ENCODE assay signal across 16 cellular contexts in the genomic region with DNA sequence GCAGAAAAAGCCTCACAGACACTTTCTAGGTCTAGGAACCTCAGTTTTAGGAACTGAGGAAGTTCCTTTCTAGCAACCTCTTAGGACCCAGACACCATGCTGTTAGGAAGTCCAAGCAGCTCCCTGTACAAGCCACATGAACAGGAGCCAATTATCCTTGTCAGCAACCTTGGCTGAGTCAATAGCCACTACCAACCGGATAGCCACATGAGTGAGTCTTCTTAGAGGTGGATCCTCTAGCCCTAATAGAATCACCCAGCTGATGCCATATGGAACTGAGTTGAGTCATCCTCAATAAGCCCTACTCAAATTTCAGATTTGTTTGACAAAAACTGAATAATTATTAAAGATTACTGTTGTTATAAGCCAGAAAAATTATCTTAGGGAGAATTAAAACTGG.
A peak's percentile ranks its signal among the peaks of the same experiment; 100 is the strongest.
DNase-seq lines count a peak whose midpoint lies in the region; ATAC-seq and TF ChIP-seq lines count a peak whose summit lies in the region.
"Had no signal": no experiment of that assay in that cellular context is flagged by ENCODE, and none has a peak within 500 bp of the region (broad histone marks: within the 10 kb centered on the region; RNA-seq: fewer than 3 reads in every experiment).

No MANE protein-coding gene starts in this region.

- no peaks in the 10 kb centered on the region for H3K27me3 ChIP-seq in IMR-90 (ENCODE audit: control insufficient read depth, insufficient read depth, low read length)
- H3K27me3 ChIP-seq in foreskin keratinocyte, result no peaks in the 10 kb centered on the region
- no peaks in the 10 kb centered on the region for H3K27me3 ChIP-seq in PC-9 (ENCODE audit: insufficient read depth, low read depth)
- H3K27me3 ChIP-seq: BLaER1 had no signal

- H2BK5ac ChIP-seq in IMR-90 (ENCODE audit: low read depth, low read length, poor library complexity, severe bottlenecking), result no peak overlapping the region

- no peak overlapping the region for H3K23ac ChIP-seq in IMR-90 (ENCODE audit: low read depth, low read length)

- POLR2A ChIA-PET in IMR-90 (lab: Charles Lee; ENCODE audit: unreplicated experiment), result no interaction called here
- POLR2A ChIA-PET in PC-9 (lab: Charles Lee; ENCODE audit: unreplicated experiment), result no interaction called here

- H3K4me1 ChIP-seq in IMR-90 (ENCODE audit: control insufficient read depth, insufficient read depth, low read length) (no peaks in the 10 kb centered on the region; the same call in 1 of the 2 replicates), foreskin keratinocyte (no peaks in the 10 kb centered on the region), PC-9 (replicated peaks; ENCODE audit: insufficient read depth) (no peaks in the 10 kb centered on the region)
- H3K4me1 ChIP-seq: BLaER1 had no signal

- H2AFZ ChIP-seq in IMR-90 (replicated peaks; ENCODE audit: low read length, poor library complexity) (no peak overlapping the region), PC-9 (no peak overlapping the region)

- CTCF ChIA-PET in IMR-90 (lab: Yijun Ruan, JAX), result no interaction called here
- CTCF ChIA-PET in PC-9 (lab: Charles Lee), result no interaction called here

- in situ Hi-C loops in IMR-90 (cut with MboI; ENCODE audit: low sequenced_read_pairs), result no loop called here

- no peaks in the 10 kb centered on the region; the same call in 1 of the 2 replicates for H3K9me1 ChIP-seq in IMR-90 (ENCODE audit: insufficient read depth, low read length)

- WGBS in IMR-90 (ENCODE audit: extremely low coverage in 2 of 2, insufficient read length in 1 of 2), 2 experiments, result no CpG with 5 or more reads among the region's 1 CpG

- TF ChIP-seq RAD21 in IMR-90 (IDR thresholded peaks at IDR 0.05; ENCODE audit: low read length), result no peak

- no peaks in the 10 kb centered on the region for H3F3A ChIP-seq in PC-9 (ENCODE audit: insufficient read depth, low read depth)

- H2BK120ac ChIP-seq in IMR-90 (ENCODE audit: low read depth, low read length), result no peak overlapping the region

- H3K18ac ChIP-seq in IMR-90 (ENCODE audit: low read depth, low read length), result no peak overlapping the region

- no peak overlapping the region for H3K4me3 ChIP-seq in IMR-90 (ENCODE audit: insufficient read depth, low read depth, low read length)
- no peak overlapping the region for H3K4me3 ChIP-seq in PC-9
- H3K4me3 ChIP-seq: BLaER1 had no signal

- H3K4me2 ChIP-seq in IMR-90 (ENCODE audit: low read depth, low read length) (no peak overlapping the region), PC-9 (no peak overlapping the region)
- H3K4me2 ChIP-seq: BLaER1 had no signal

- no peak overlapping the region for H3K56ac ChIP-seq in IMR-90 (ENCODE audit: extremely low read depth, insufficient read depth, low read length)

- H3K9me2 ChIP-seq in PC-9 (ENCODE audit: insufficient read depth), result no peaks in the 10 kb centered on the region

- H4K20me1 ChIP-seq in IMR-90 (ENCODE audit: insufficient read depth, low read length) (no peaks in the 10 kb centered on the region), PC-9 (ENCODE audit: insufficient read depth) (no peaks in the 10 kb centered on the region)
- H4K20me1 ChIP-seq: BLaER1 had no signal

- no peak for TF ChIP-seq CTCF in IMR-90 (conservative IDR thresholded peaks at IDR 0.05; ENCODE audit: low read depth, low read length)
- no peak for TF ChIP-seq CTCF in foreskin keratinocyte (conservative IDR thresholded peaks at IDR 0.05)
- no peak for TF ChIP-seq CTCF in PC-9 (conservative IDR thresholded peaks at IDR 0.05)

- BruUV-seq in IMR-90 (replicated peaks; lab: Mats Ljungman, UMichigan) (no TSS peak), PC-9 (replicated peaks; lab: Mats Ljungman, UMichigan) (no TSS peak)

- DNase-seq in DMS 273 (lab: John Stamatoyannopoulos, UW; ENCODE audit: unreplicated experiment), result peak; percentile 30
- no peak for DNase-seq in DMS 273 treated with DMSO at 0.1 percent for 48 hours (lab: John Stamatoyannopoulos, UW)
- peak; percentile 29 for DNase-seq in IMR-90
- DNase-seq in RKO (ENCODE audit: low spot score), result peak; percentile 35
- DNase-seq in foreskin keratinocyte, result peak in 1 of 2 donors; percentile 1
- DNase-seq in CD1c-positive myeloid dendritic cell (ENCODE audit: extremely low spot score), result no peak
- no peak for DNase-seq in NCI-H2029 treated with DMSO at 0.1 percent for 48 hours (lab: John Stamatoyannopoulos, UW)
- no peak for DNase-seq in PC-9
- DNase-seq: Karpas-422, MV-4-11, NCI-H1436, NCI-H2081 treated with DMSO at 0.1 percent for 48 hours, NCI-H226, NCI-H774 had no signal

- H3K36me3 ChIP-seq in IMR-90 (ENCODE audit: control insufficient read depth, insufficient read depth, low read length) (no peaks in the 10 kb centered on the region), PC-9 (ENCODE audit: low read depth) (no peaks in the 10 kb centered on the region)
- H3K36me3 ChIP-seq: BLaER1 had no signal

- H3K27ac ChIP-seq in IMR-90 (ENCODE audit: insufficient read depth, low read length) (no peak overlapping the region), foreskin keratinocyte (no peak overlapping the region), PC-9 (no peak overlapping the region)
- H3K27ac ChIP-seq: 22Rv1, BLaER1 had no signal

- no peak overlapping the region for H4K91ac ChIP-seq in IMR-90 (ENCODE audit: insufficient read depth, low read depth, low read length)

- peak overlapping the region; percentile 24 for H2AK9ac ChIP-seq in IMR-90 (replicated peaks; ENCODE audit: low read depth, low read length, poor library complexity)

- H2AK5ac ChIP-seq in IMR-90 (ENCODE audit: low read depth, low read length), result no peak overlapping the region

- ATAC-seq in IMR-90 (ENCODE audit: low read depth) (no peak), foreskin keratinocyte (peak; percentile 68)

- H4K8ac ChIP-seq in IMR-90 (ENCODE audit: low read depth in 2 of 2, low read length in 2 of 2), result no peak overlapping the region

- H3K79me2 ChIP-seq in PC-9 (ENCODE audit: low read depth), result no peaks in the 10 kb centered on the region

- H3K9ac ChIP-seq in IMR-90 (ENCODE audit: low read depth, low read length), result no peak overlapping the region
- H3K9ac ChIP-seq: BLaER1 had no signal

- no peak overlapping the region; the same call in 1 of the 2 replicates for H2BK20ac ChIP-seq in IMR-90 (ENCODE audit: low read depth, low read length)

- H3K9me3 ChIP-seq in IMR-90 (ENCODE audit: control insufficient read depth, insufficient read depth, low read length), result no peaks in the 10 kb centered on the region
- H3K9me3 ChIP-seq in PC-9 (ENCODE audit: insufficient read depth, low read depth), result no peaks in the 10 kb centered on the region
- H3K9me3 ChIP-seq: BLaER1 had no signal

- no peak overlapping the region for H4K5ac ChIP-seq in IMR-90 (ENCODE audit: low read depth, low read length)

- intact Hi-C loops in IMR-90 (cut with micrococcal nuclease), result no loop called here
- intact Hi-C loops in PC-9 (cut with micrococcal nuclease; ENCODE audit: unreplicated experiment), result no loop called here

- H2BK15ac ChIP-seq in IMR-90 (ENCODE audit: low read depth, low read length), result peak overlapping the region; percentile 50; the same call in 1 of the 3 replicates

- H3K79me1 ChIP-seq in IMR-90 (ENCODE audit: low read depth in 1 of 2, low read length in 2 of 2), result 0 out of 4 replicates have a peak, but pooled peaks cover 0 to 3% of the 10 kb centered on the region in 2 experiments

- dilution Hi-C loops in IMR-90 (cut with HindIII; ENCODE audit: low sequenced_read_pairs, unreplicated experiment), result no loop called here

- no peak for TF ChIP-seq POLR2A in IMR-90 (IDR thresholded peaks at IDR 0.05; ENCODE audit: low read depth, low read length)

- no peak overlapping the region for H3K4ac ChIP-seq in IMR-90 (ENCODE audit: low read depth, low read length)

- no peak overlapping the region; the same call in 1 of the 2 replicates for H3K14ac ChIP-seq in IMR-90 (replicated peaks; ENCODE audit: low read depth, low read length)

TF ChIP-seq in IMR-90, 13 proteins besides CTCF, POLR2A, EP300 and RAD21:
- TF ChIP-seq, protein P1, sequence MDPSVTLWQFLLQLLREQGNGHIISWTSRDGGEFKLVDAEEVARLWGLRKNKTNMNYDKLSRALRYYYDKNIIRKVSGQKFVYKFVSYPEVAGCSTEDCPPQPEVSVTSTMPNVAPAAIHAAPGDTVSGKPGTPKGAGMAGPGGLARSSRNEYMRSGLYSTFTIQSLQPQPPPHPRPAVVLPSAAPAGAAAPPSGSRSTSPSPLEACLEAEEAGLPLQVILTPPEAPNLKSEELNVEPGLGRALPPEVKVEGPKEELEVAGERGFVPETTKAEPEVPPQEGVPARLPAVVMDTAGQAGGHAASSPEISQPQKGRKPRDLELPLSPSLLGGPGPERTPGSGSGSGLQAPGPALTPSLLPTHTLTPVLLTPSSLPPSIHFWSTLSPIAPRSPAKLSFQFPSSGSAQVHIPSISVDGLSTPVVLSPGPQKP (IDR thresholded peaks at IDR 0.05; ENCODE audit: borderline replicate concordance, low read depth, low read length), result no peak
- no peak for TF ChIP-seq CEBPB (IDR thresholded peaks at IDR 0.05; ENCODE audit: low read depth, low read length)
- TF ChIP-seq NFE2L2 (IDR thresholded peaks at IDR 0.05; ENCODE audit: low read depth, low read length), result no peak
- TF ChIP-seq, protein P2, sequence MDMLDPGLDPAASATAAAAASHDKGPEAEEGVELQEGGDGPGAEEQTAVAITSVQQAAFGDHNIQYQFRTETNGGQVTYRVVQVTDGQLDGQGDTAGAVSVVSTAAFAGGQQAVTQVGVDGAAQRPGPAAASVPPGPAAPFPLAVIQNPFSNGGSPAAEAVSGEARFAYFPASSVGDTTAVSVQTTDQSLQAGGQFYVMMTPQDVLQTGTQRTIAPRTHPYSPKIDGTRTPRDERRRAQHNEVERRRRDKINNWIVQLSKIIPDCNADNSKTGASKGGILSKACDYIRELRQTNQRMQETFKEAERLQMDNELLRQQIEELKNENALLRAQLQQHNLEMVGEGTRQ (IDR thresholded peaks at IDR 0.05; ENCODE audit: low read depth, low read length), result no peak
- no peak for TF ChIP-seq RCOR1 (IDR thresholded peaks at IDR 0.05; ENCODE audit: insufficient replicate concordance, low read length)
- no peak for TF ChIP-seq MAZ (IDR thresholded peaks at IDR 0.05; ENCODE audit: borderline replicate concordance, low read depth, low read length)
- TF ChIP-seq BHLHE40 (IDR thresholded peaks at IDR 0.05; ENCODE audit: low read depth, low read length), result no peak

Comparison
In these comparisons a context has a peak if more than half of its experiments do, and no peak if none do; other contexts are left out.
1. DNase-seq: peak in DMS 273 (single experiment), IMR-90 (single experiment) and RKO (single experiment); none in DMS 273 treated with DMSO at 0.1 percent for 48 hours (single experiment), CD1c-positive myeloid dendritic cell (single experiment), NCI-H2029 treated with DMSO at 0.1 percent for 48 hours (single experiment) and PC-9 (0 of 2).